Comparison of ENCODE assay signal across 9 cellular contexts in genomic region chr1:181483084-181483559, GRCh38. TPM values are rescaled to one million over a fixed set of nuclear protein-coding genes. Genes with fewer than 3 reads are reported as not detected.
A peak's percentile ranks its signal among the peaks of the same experiment; 100 is the strongest.
DNase-seq lines count a peak whose midpoint lies in the region; ATAC-seq, FAIRE-seq and TF ChIP-seq lines count a peak whose summit lies in the region.
"Had no signal": no experiment of that assay in that cellular context is flagged by ENCODE, and none has a peak within 500 bp of the region (broad histone marks: within the 10 kb centered on the region; RNA-seq: fewer than 3 reads in every experiment).

Gene CACNA1E (plus strand): TSS chr1:181483517. CDS start chr1:181483745, 228 bp downstream.

- H3K4me3 Mint-ChIP-seq in activated T-helper 1 cell treated with anti-CD3 and anti-CD28 coated beads, Interleukin-12 subunit alpha, Interleukin-12 subunit beta, Interleukin-2, Interleukin-4 antibody, amounts not matched to agents 30 ng/mL and 10 ng/mL and 1 ng/mL, durations not matched to agents 14 hours and 24 hours and 36 hours, result peak within 1 kb of the TSS; percentile 69
- H3K4me3 Mint-ChIP-seq in stimulated activated memory B cell treated with anti-CD40 and anti-IgM and Interleukin-4, amounts not matched to agents 10 μg/mL and 1 μg/mL and 100 μg/mL, for 72 hours, result peak within 1 kb of the TSS; percentile 70
- H3K4me3 Mint-ChIP-seq in Calu3 (ENCODE audit: low read depth, unreplicated experiment), result no peak within 1 kb of the TSS

- H3K9me2 ChIP-seq in SK-N-SH, result no peaks in the 10 kb centered on the region

- TF ChIP-seq RAD21 in SK-N-SH (IDR thresholded peaks at IDR 0.05; ENCODE audit: low read length), result no peak

- H3K27me3 Mint-ChIP-seq in activated T-helper 1 cell treated with anti-CD3 and anti-CD28 coated beads, Interleukin-12 subunit alpha, Interleukin-12 subunit beta, Interleukin-2, Interleukin-4 antibody, amounts not matched to agents 30 ng/mL and 10 ng/mL and 1 ng/mL, durations not matched to agents 14 hours and 24 hours and 36 hours (ENCODE audit: insufficient read depth), result peaks cover 71% of the 10 kb centered on the region
- peaks cover 57% of the 10 kb centered on the region for H3K27me3 Mint-ChIP-seq in stimulated activated memory B cell treated with anti-CD40 and anti-IgM and Interleukin-4, amounts not matched to agents 10 μg/mL and 1 μg/mL and 100 μg/mL, for 72 hours
- peaks cover 78% of the 10 kb centered on the region for H3K27me3 Mint-ChIP-seq in Calu3 (ENCODE audit: unreplicated experiment)

- H3K9me3 Mint-ChIP-seq in activated T-helper 1 cell treated with anti-CD3 and anti-CD28 coated beads, Interleukin-12 subunit alpha, Interleukin-12 subunit beta, Interleukin-2, Interleukin-4 antibody, amounts not matched to agents 30 ng/mL and 10 ng/mL and 1 ng/mL, durations not matched to agents 14 hours and 24 hours and 36 hours, result no peaks in the 10 kb centered on the region
- no peaks in the 10 kb centered on the region for H3K9me3 Mint-ChIP-seq in stimulated activated memory B cell treated with anti-CD40 and anti-IgM and Interleukin-4, amounts not matched to agents 10 μg/mL and 1 μg/mL and 100 μg/mL, for 72 hours
- no peaks in the 10 kb centered on the region for H3K9me3 Mint-ChIP-seq in Calu3 (ENCODE audit: low read depth, unreplicated experiment)

- H3K4me2 ChIP-seq in SK-N-SH, result peak within 1 kb of the TSS; percentile 74

- no peak within 1 kb of the TSS for H3K27ac ChIP-seq in SK-N-SH (ENCODE audit: low read depth in 2 of 2, low read length in 1 of 2)
- H3K27ac ChIP-seq in iPS-18a (ENCODE audit: low read length), result no peak within 1 kb of the TSS

- CTCF ChIA-PET in SK-N-SH (lab: Yijun Ruan, JAX), result interaction anchor here (1.0 to 2.1 kb wide), 4 partner anchors 193 to 586 kb away, joined by 3 to 5 read pairs (median 4); no protein-coding TSS in a partner anchor
- CTCF ChIA-PET in Calu3 (lab: Charles Lee), result interaction anchor here (0.7 kb wide), 1 partner anchor 451 kb away, joined by 3 read pairs; no protein-coding TSS in a partner anchor

- no peak for ATAC-seq in SK-N-SH treated with all-trans-retinoic acid at 6 μM for 48 hours
- ATAC-seq in stimulated activated memory B cell treated with anti-CD40 and anti-IgM and Interleukin-4, amounts not matched to agents 10 μg/mL and 1 μg/mL and 100 μg/mL, for 72 hours, result no peak
- ATAC-seq in HG03196 (IDR thresholded peaks at IDR 0.05; ENCODE audit: unreplicated experiment), result no peak

- no peaks in the 10 kb centered on the region for H3K79me2 ChIP-seq in SK-N-SH (ENCODE audit: insufficient read depth)

- peaks cover 16% of the 10 kb centered on the region for H3K27me3 ChIP-seq in SK-N-SH (ENCODE audit: insufficient read depth)
- peaks cover 71% of the 10 kb centered on the region for H3K27me3 ChIP-seq in iPS-18a (ENCODE audit: control insufficient read depth, insufficient read depth, low read length)

- TF ChIP-seq CTCF in SK-N-SH (IDR thresholded peaks at IDR 0.05) (no peak), Calu3 (IDR thresholded peaks at IDR 0.05; ENCODE audit: unreplicated experiment) (no peak)

- H3K4me1 ChIP-seq in SK-N-SH (ENCODE audit: control insufficient read depth in 1 of 2, insufficient read depth in 2 of 2, low read depth in 1 of 2, low read length in 1 of 2) (no peaks in the 10 kb centered on the region), iPS-18a (ENCODE audit: control insufficient read depth, low read depth, low read length) (peaks cover 16% of the 10 kb centered on the region)

- intact Hi-C loops in activated T-helper 1 cell treated with anti-CD3 and anti-CD28 coated beads, Interleukin-12 subunit alpha, Interleukin-12 subunit beta, Interleukin-2, Interleukin-4 antibody, amounts not matched to agents 30 ng/mL and 10 ng/mL and 1 ng/mL, durations not matched to agents 14 hours and 24 hours and 36 hours (cut with micrococcal nuclease), result no loop called here
- intact Hi-C loops in Calu3 (cut with micrococcal nuclease; ENCODE audit: unreplicated experiment), result no loop called here

- BruUV-seq in Calu3 (replicated peaks; lab: Mats Ljungman, UMichigan), result no TSS peak

- TF ChIP-seq EP300 in SK-N-SH (IDR thresholded peaks at IDR 0.05; ENCODE audit: borderline replicate concordance in 1 of 2, low read depth in 1 of 2, low read length in 1 of 2), result no peak

- H3K36me3 ChIP-seq in SK-N-SH (replicated peaks in 1 of 2; ENCODE audit: control insufficient read depth in 1 of 2, insufficient read depth in 2 of 2, low read length in 1 of 2) (no peaks in the 10 kb centered on the region), iPS-18a (ENCODE audit: control insufficient read depth, low read depth, low read length) (no peaks in the 10 kb centered on the region)

- no peaks in the 10 kb centered on the region for H4K20me1 ChIP-seq in SK-N-SH (ENCODE audit: insufficient read depth)

- peaks cover 11% of the 10 kb centered on the region for H3K4me1 Mint-ChIP-seq in activated T-helper 1 cell treated with anti-CD3 and anti-CD28 coated beads, Interleukin-12 subunit alpha, Interleukin-12 subunit beta, Interleukin-2, Interleukin-4 antibody, amounts not matched to agents 30 ng/mL and 10 ng/mL and 1 ng/mL, durations not matched to agents 14 hours and 24 hours and 36 hours (ENCODE audit: low read depth)
- H3K4me1 Mint-ChIP-seq in stimulated activated memory B cell treated with anti-CD40 and anti-IgM and Interleukin-4, amounts not matched to agents 10 μg/mL and 1 μg/mL and 100 μg/mL, for 72 hours, result peaks cover 39% of the 10 kb centered on the region
- no peaks in the 10 kb centered on the region for H3K4me1 Mint-ChIP-seq in Calu3 (ENCODE audit: low read depth, unreplicated experiment)

- no peaks in the 10 kb centered on the region for H3K36me3 Mint-ChIP-seq in activated T-helper 1 cell treated with anti-CD3 and anti-CD28 coated beads, Interleukin-12 subunit alpha, Interleukin-12 subunit beta, Interleukin-2, Interleukin-4 antibody, amounts not matched to agents 30 ng/mL and 10 ng/mL and 1 ng/mL, durations not matched to agents 14 hours and 24 hours and 36 hours (ENCODE audit: low read depth)
- no peaks in the 10 kb centered on the region for H3K36me3 Mint-ChIP-seq in stimulated activated memory B cell treated with anti-CD40 and anti-IgM and Interleukin-4, amounts not matched to agents 10 μg/mL and 1 μg/mL and 100 μg/mL, for 72 hours
- no peaks in the 10 kb centered on the region for H3K36me3 Mint-ChIP-seq in Calu3 (ENCODE audit: insufficient read depth, unreplicated experiment)

- H3F3A ChIP-seq in SK-N-SH (replicated peaks; ENCODE audit: insufficient read depth), result no peaks in the 10 kb centered on the region

- H3K27ac Mint-ChIP-seq in activated T-helper 1 cell treated with anti-CD3 and anti-CD28 coated beads, Interleukin-12 subunit alpha, Interleukin-12 subunit beta, Interleukin-2, Interleukin-4 antibody, amounts not matched to agents 30 ng/mL and 10 ng/mL and 1 ng/mL, durations not matched to agents 14 hours and 24 hours and 36 hours, result no peak within 1 kb of the TSS
- no peak within 1 kb of the TSS for H3K27ac Mint-ChIP-seq in stimulated activated memory B cell treated with anti-CD40 and anti-IgM and Interleukin-4, amounts not matched to agents 10 μg/mL and 1 μg/mL and 100 μg/mL, for 72 hours
- H3K27ac Mint-ChIP-seq in Calu3 (ENCODE audit: unreplicated experiment), result no peak within 1 kb of the TSS

- no peak for FAIRE-seq in HTR-8/SVneo (lab: Jason Lieb, UNC)

- H3K9me3 ChIP-seq in SK-N-SH, result no peaks in the 10 kb centered on the region
- H3K9me3 ChIP-seq in iPS-18a (ENCODE audit: control insufficient read depth, low read depth, low read length), result no peaks in the 10 kb centered on the region

- H3K9ac ChIP-seq in SK-N-SH (no peak within 1 kb of the TSS), iPS-18a (ENCODE audit: low read length) (peak within 1 kb of the TSS; percentile 9)

- POLR2A ChIA-PET in SK-N-SH (lab: Yijun Ruan, JAX), result no interaction called here

- DNase-seq in SK-N-SH, result no peak
- no peak for DNase-seq in activated T-helper 1 cell treated with anti-CD3 and anti-CD28 coated beads, Interleukin-12 subunit alpha, Interleukin-12 subunit beta, Interleukin-2, Interleukin-4 antibody, amounts not matched to agents 30 ng/mL and 10 ng/mL and 1 ng/mL, durations not matched to agents 14 hours and 24 hours and 36 hours (ENCODE audit: low spot score)
- no peak for DNase-seq in Calu3
- DNase-seq in HTR-8/SVneo (ENCODE audit: insufficient read length, low spot score), result no peak
- DNase-seq: 8988T had no signal

- 5% methylated on average over 12 of the region's 12 CpGs for WGBS in SK-N-SH (ENCODE audit: low lambda C conversion rate)

- H3K4me3 ChIP-seq in SK-N-SH (ENCODE audit: low read depth in 2 of 2, low read length in 1 of 2) (peak within 1 kb of the TSS; percentile 14 to 51; a peak in 3 of 4 replicates), iPS-18a (ENCODE audit: low read length) (peak within 1 kb of the TSS; percentile 73)

- H2AFZ ChIP-seq in SK-N-SH (ENCODE audit: low read depth), result no peak within 1 kb of the TSS

TF ChIP-seq in SK-N-SH, 30 proteins besides CTCF, POLR2A, EP300 and RAD21 (continues in another document):
- no peak for TF ChIP-seq YY1 (IDR thresholded peaks at IDR 0.05; ENCODE audit: low read depth)

TF ChIP-seq in SK-N-SH treated with all-trans-retinoic acid at 6 μM for 48 hours, 23 proteins besides CTCF, POLR2A, EP300 and RAD21 (continues in another document):
- TF ChIP-seq RARB (CRISPR knock-in tag; IDR thresholded peaks at IDR 0.05) (no peak), CSDC2 (CRISPR knock-in tag; IDR thresholded peaks at IDR 0.05) (no peak), CSRNP3 (CRISPR knock-in tag; IDR thresholded peaks at IDR 0.05) (no peak), TCF4 (CRISPR knock-in tag; IDR thresholded peaks at IDR 0.05; ENCODE audit: borderline replicate concordance) (no peak), ZNF8 (CRISPR knock-in tag; IDR thresholded peaks at IDR 0.05) (no peak), ISL1 (CRISPR knock-in tag; IDR thresholded peaks at IDR 0.05) (no peak), ZFP30 (CRISPR knock-in tag; IDR thresholded peaks at IDR 0.05) (no peak)

RNA-seq across cellular contexts. Expression of gene CACNA1E, which starts in this region (rescaled TPM):
- polyA plus RNA-seq in SK-N-SH (2012; rRNA removed), result not detected in 2 replicates
- not detected in 2 replicates for polyA plus RNA-seq in SK-N-SH (2012; cell fraction: cytosol; rRNA removed)
- polyA plus RNA-seq in SK-N-SH (2012; cell fraction: nucleus; rRNA removed), result not detected in 2 replicates
- total RNA-seq in activated T-helper 1 cell treated with anti-CD3 and anti-CD28 coated beads, Interleukin-12 subunit alpha, Interleukin-12 subunit beta, Interleukin-2, Interleukin-4 antibody, amounts not matched to agents 30 ng/mL and 10 ng/mL and 1 ng/mL, durations not matched to agents 14 hours and 24 hours and 36 hours, result not detected in 2 replicates
- total RNA-seq in Calu3 (2022), result not detected in 2 replicates
